Comparison of ENCODE assay signal across 23 cellular contexts in genomic region chr11:46543564-46543963, GRCh38. TPM values are rescaled to one million over a fixed set of nuclear protein-coding genes. Genes with fewer than 3 reads are reported as not detected.
DNase-seq lines count a peak whose midpoint lies in the region; ATAC-seq and TF ChIP-seq lines count a peak whose summit lies in the region.
"Had no signal": no experiment of that assay in that cellular context is flagged by ENCODE, and none has a peak within 500 bp of the region (broad histone marks: within the 10 kb centered on the region; RNA-seq: fewer than 3 reads in every experiment).

No MANE protein-coding gene starts in this region.

- TF ChIP-seq POLR2A in erythroblast (IDR thresholded peaks at IDR 0.05; ENCODE audit: low read length): no peak

- H3K4me3 ChIP-seq in HEK293 (ENCODE audit: low read depth, low read length): no peak overlapping the region
- H3K4me3 ChIP-seq: BLaER1, GM12878, GM23248 had no signal

- POLR2A ChIA-PET in HEK293 (lab: Yijun Ruan, JAX): no interaction called here

- TF ChIP-seq CTCF in HEK293 (tag by site-specific recombination; IDR thresholded peaks at IDR 0.05) (no peak), mesothelial cell of epicardium (IDR thresholded peaks at IDR 0.05; ENCODE audit: unreplicated experiment) (no peak)

- H3K27me3 Mint-ChIP-seq in activated CD4-positive, alpha-beta T cell treated with anti-CD3 and anti-CD28 coated beads, Interleukin-2, amount 10 ng/mL, durations not matched to agents 24 days and 14 days: no peaks in the 10 kb centered on the region
- H3K27me3 Mint-ChIP-seq in activated T-helper 17 cell treated with anti-CD3 and anti-CD28 coated beads, Interleukin-2, amount 50 U/mL, for 72 hours: no peaks in the 10 kb centered on the region
- no peaks in the 10 kb centered on the region for H3K27me3 Mint-ChIP-seq in stimulated activated memory B cell treated with anti-CD40 and anti-IgM and Interleukin-4, amounts not matched to agents 10 μg/mL and 1 μg/mL and 100 μg/mL, for 72 hours
- no peaks in the 10 kb centered on the region for H3K27me3 Mint-ChIP-seq in mesothelial cell of epicardium (ENCODE audit: low read depth)
- H3K27me3 Mint-ChIP-seq: B cell; CD4-positive, CD25-positive, alpha-beta regulatory T cell had no signal

- no peak for DNase-seq in activated CD4-positive, alpha-beta T cell treated with anti-CD3 and anti-CD28 coated beads, Interleukin-2, amount 10 ng/mL, durations not matched to agents 24 days and 14 days
- no peak for DNase-seq in activated CD4-positive, alpha-beta T cell treated with anti-CD3 and anti-CD28 coated beads, Interleukin-2, amount 50 U/mL, for 48 hours
- DNase-seq in erythroblast (lab: John Stamatoyannopoulos, UW) (peak; percentile 71 to 72), mesothelial cell of epicardium (ENCODE audit: low spot score in 2 of 2, unreplicated experiment in 2 of 2) (no peak)
- DNase-seq: Caco-2; CD4-positive, CD25-positive, alpha-beta regulatory T cell; CD8-positive, alpha-beta T cell; DMS153; DMS79; EL; GDM1; GM23248; H7; HCEC 1CT had no signal

- H3K4me1 ChIP-seq in HEK293 (ENCODE audit: control insufficient read depth, insufficient read depth, low read length): no peaks in the 10 kb centered on the region
- H3K4me1 ChIP-seq: BLaER1 had no signal

- H3K9me3 Mint-ChIP-seq in activated CD4-positive, alpha-beta T cell treated with anti-CD3 and anti-CD28 coated beads, Interleukin-2, amount 10 ng/mL, durations not matched to agents 24 days and 14 days: no peaks in the 10 kb centered on the region
- no peaks in the 10 kb centered on the region for H3K9me3 Mint-ChIP-seq in activated T-helper 17 cell treated with anti-CD3 and anti-CD28 coated beads, Interleukin-2, amount 50 U/mL, for 72 hours
- no peaks in the 10 kb centered on the region for H3K9me3 Mint-ChIP-seq in stimulated activated memory B cell treated with anti-CD40 and anti-IgM and Interleukin-4, amounts not matched to agents 10 μg/mL and 1 μg/mL and 100 μg/mL, for 72 hours
- H3K9me3 Mint-ChIP-seq in mesothelial cell of epicardium: no peaks in the 10 kb centered on the region
- H3K9me3 Mint-ChIP-seq: CD4-positive, CD25-positive, alpha-beta regulatory T cell; CD8-positive, alpha-beta T cell had no signal

- CTCF ChIA-PET in HEK293 (lab: Yijun Ruan, JAX): interaction anchor here (0.7 to 1.3 kb wide), 3 partner anchors 54 to 176 kb away, joined by 3 to 4 read pairs (median 4); no protein-coding TSS in a partner anchor

- intact Hi-C loops in activated CD4-positive, alpha-beta T cell treated with anti-CD3 and anti-CD28 coated beads, Interleukin-2, amount 10 ng/mL, durations not matched to agents 24 days and 14 days (cut with micrococcal nuclease): no loop called here

- peaks cover 3 to 78% of the 10 kb centered on the region in 2 experiments; a peak in 2 of 3 replicates for H3K36me3 ChIP-seq in HEK293 (ENCODE audit: control insufficient read depth in 2 of 2, insufficient read depth in 1 of 2, low read length in 2 of 2)

- H3K4me1 Mint-ChIP-seq in activated CD4-positive, alpha-beta T cell treated with anti-CD3 and anti-CD28 coated beads, Interleukin-2, amount 10 ng/mL, durations not matched to agents 24 days and 14 days: no peaks in the 10 kb centered on the region
- H3K4me1 Mint-ChIP-seq in activated T-helper 17 cell treated with anti-CD3 and anti-CD28 coated beads, Interleukin-2, amount 50 U/mL, for 72 hours: peaks cover 8% of the 10 kb centered on the region
- no peaks in the 10 kb centered on the region for H3K4me1 Mint-ChIP-seq in stimulated activated memory B cell treated with anti-CD40 and anti-IgM and Interleukin-4, amounts not matched to agents 10 μg/mL and 1 μg/mL and 100 μg/mL, for 72 hours
- H3K4me1 Mint-ChIP-seq in mesothelial cell of epicardium: peaks cover 11% of the 10 kb centered on the region
- H3K4me1 Mint-ChIP-seq: B cell had no signal

- no peaks in the 10 kb centered on the region for H3K9me3 ChIP-seq in HEK293 (ENCODE audit: control insufficient read depth, insufficient read depth, low read depth, low read length)
- H3K9me3 ChIP-seq: BLaER1, Caco-2 had no signal

- no peak overlapping the region for H3K27ac ChIP-seq in HEK293 (ENCODE audit: extremely low read depth, low read depth, low read length)
- H3K27ac ChIP-seq: 22Rv1, BLaER1, C4-2B, GM23248 had no signal

- peak overlapping the region; percentile 5 for H3K27ac Mint-ChIP-seq in activated CD4-positive, alpha-beta T cell treated with anti-CD3 and anti-CD28 coated beads, Interleukin-2, amount 10 ng/mL, durations not matched to agents 24 days and 14 days
- H3K27ac Mint-ChIP-seq in activated T-helper 17 cell treated with anti-CD3 and anti-CD28 coated beads, Interleukin-2, amount 50 U/mL, for 72 hours: peak overlapping the region; percentile 2
- no peak overlapping the region for H3K27ac Mint-ChIP-seq in stimulated activated memory B cell treated with anti-CD40 and anti-IgM and Interleukin-4, amounts not matched to agents 10 μg/mL and 1 μg/mL and 100 μg/mL, for 72 hours
- H3K27ac Mint-ChIP-seq in mesothelial cell of epicardium: no peak overlapping the region
- H3K27ac Mint-ChIP-seq: B cell; CD8-positive, alpha-beta T cell had no signal

- no peak overlapping the region for H3K4me3 Mint-ChIP-seq in activated CD4-positive, alpha-beta T cell treated with anti-CD3 and anti-CD28 coated beads, Interleukin-2, amount 10 ng/mL, durations not matched to agents 24 days and 14 days
- H3K4me3 Mint-ChIP-seq in activated T-helper 17 cell treated with anti-CD3 and anti-CD28 coated beads, Interleukin-2, amount 50 U/mL, for 72 hours: no peak overlapping the region
- H3K4me3 Mint-ChIP-seq in stimulated activated memory B cell treated with anti-CD40 and anti-IgM and Interleukin-4, amounts not matched to agents 10 μg/mL and 1 μg/mL and 100 μg/mL, for 72 hours: no peak overlapping the region
- H3K4me3 Mint-ChIP-seq in mesothelial cell of epicardium: no peak overlapping the region
- H3K4me3 Mint-ChIP-seq: B cell; CD4-positive, CD25-positive, alpha-beta regulatory T cell; CD8-positive, alpha-beta T cell had no signal

- no peak for ATAC-seq in activated T-helper 17 cell treated with anti-CD3 and anti-CD28 coated beads, Interleukin-2, amount 50 U/mL, for 72 hours (replicated peaks)
- ATAC-seq in HG02610 (IDR thresholded peaks at IDR 0.05; ENCODE audit: unreplicated experiment): no peak
- no peak for ATAC-seq in stimulated activated memory B cell treated with anti-CD40 and anti-IgM and Interleukin-4, amounts not matched to agents 10 μg/mL and 1 μg/mL and 100 μg/mL, for 72 hours
- ATAC-seq: CD8-positive, alpha-beta T cell; GM12878 had no signal

- H3K36me3 Mint-ChIP-seq in activated CD4-positive, alpha-beta T cell treated with anti-CD3 and anti-CD28 coated beads, Interleukin-2, amount 10 ng/mL, durations not matched to agents 24 days and 14 days (ENCODE audit: low read depth): peaks cover 52% of the 10 kb centered on the region
- H3K36me3 Mint-ChIP-seq in activated T-helper 17 cell treated with anti-CD3 and anti-CD28 coated beads, Interleukin-2, amount 50 U/mL, for 72 hours (ENCODE audit: low read depth): peaks cover 91% of the 10 kb centered on the region
- H3K36me3 Mint-ChIP-seq in stimulated activated memory B cell treated with anti-CD40 and anti-IgM and Interleukin-4, amounts not matched to agents 10 μg/mL and 1 μg/mL and 100 μg/mL, for 72 hours: peaks cover 73% of the 10 kb centered on the region
- H3K36me3 Mint-ChIP-seq in mesothelial cell of epicardium: peaks cover 40% of the 10 kb centered on the region

TF ChIP-seq in HEK293, 187 proteins besides CTCF, POLR2A, EP300 and RAD21:
- peak; percentile 40; the same call in 1 of the 2 replicates for TF ChIP-seq SCRT2 (tag by site-specific recombination; IDR thresholded peaks at IDR 0.05)
- TF ChIP-seq ZNF600 (tag by site-specific recombination; IDR thresholded peaks at IDR 0.05): no peak

RNA-seq across cellular contexts. Expression of gene AMBRA1, which starts 50.3 kb away (rescaled TPM):
- total RNA-seq in activated CD4-positive, alpha-beta T cell treated with anti-CD3 and anti-CD28 coated beads, Interleukin-2, amount 10 ng/mL, durations not matched to agents 24 days and 14 days: 27.7 and 34.9 TPM in 2 replicates
- 10 to 100 TPM; 28.2 to 30.3 TPM for total RNA-seq in activated T-helper 17 cell treated with anti-CD3 and anti-CD28 coated beads, Interleukin-2, amount 50 U/mL, for 72 hours
- 48.4 to 48.9 TPM (median 48.8 TPM) in 3 replicates for total RNA-seq in mesothelial cell of epicardium

Comparison
In these comparisons a context has a peak if more than half of its experiments do, and no peak if none do; other contexts are left out.
1. DNase-seq: peak in erythroblast (2 of 2); none in activated CD4-positive, alpha-beta T cell treated with anti-CD3 and anti-CD28 coated beads, Interleukin-2, amount 10 ng/mL, durations not matched to agents 24 days and 14 days (single experiment), activated CD4-positive, alpha-beta T cell treated with anti-CD3 and anti-CD28 coated beads, Interleukin-2, amount 50 U/mL, for 48 hours (0 of 2) and mesothelial cell of epicardium (0 of 2).
2. H3K27ac Mint-ChIP-seq: peak in activated CD4-positive, alpha-beta T cell treated with anti-CD3 and anti-CD28 coated beads, Interleukin-2, amount 10 ng/mL, durations not matched to agents 24 days and 14 days (single experiment) and activated T-helper 17 cell treated with anti-CD3 and anti-CD28 coated beads, Interleukin-2, amount 50 U/mL, for 72 hours (single experiment); none in stimulated activated memory B cell treated with anti-CD40 and anti-IgM and Interleukin-4, amounts not matched to agents 10 μg/mL and 1 μg/mL and 100 μg/mL, for 72 hours (single experiment) and mesothelial cell of epicardium (single experiment).